Comparison of ENCODE assay signal across 10 cellular contexts in genomic region chr20:31715766-31716165, GRCh38. TPM values are rescaled to one million over a fixed set of nuclear protein-coding genes. Genes with fewer than 3 reads are reported as not detected.
DNase-seq lines count a peak whose midpoint lies in the region; ATAC-seq and TF ChIP-seq lines count a peak whose summit lies in the region.
"Had no signal": no experiment of that assay in that cellular context is flagged by ENCODE, and none has a peak within 500 bp of the region (broad histone marks: within the 10 kb centered on the region; RNA-seq: fewer than 3 reads in every experiment).

No MANE protein-coding gene starts in this region.

- no peak for DNase-seq in activated naive CD4-positive, alpha-beta T cell treated with anti-CD3 and anti-CD28 coated beads for 36 hours
- DNase-seq in activated naive CD4-positive, alpha-beta T cell (lab: John Stamatoyannopoulos, UW) = no peak
- DNase-seq in activated naive CD8-positive, alpha-beta T cell treated with anti-CD3 and anti-CD28 coated beads, Interleukin-2, amount 50 U/mL, for 24 hours = no peak
- DNase-seq in lung (ENCODE audit: low spot score) (no peak), thyroid gland (no peak), AG08395 (ENCODE audit: low spot score) (no peak), 8988T (no peak), left lobe of liver (ENCODE audit: low spot score) (no peak)
- DNase-seq: activated CD8-positive, alpha-beta memory T cell treated with anti-CD3 and anti-CD28 coated beads for 24 hours; dermis blood vessel endothelial cell had no signal

- H3K36me3 ChIP-seq in lung (ENCODE audit: control insufficient read depth in 2 of 2, insufficient read depth in 2 of 2, low read length in 2 of 2) (peaks cover 4 to 22% of the 10 kb centered on the region in 2 donors), thyroid gland (peaks cover 0 to 9% of the 10 kb centered on the region in 2 donors)

- H3K27ac ChIP-seq in lung (ENCODE audit: low read depth in 1 of 2, low read length in 1 of 2) (peak overlapping the region; percentile 17 to 61), thyroid gland (peak overlapping the region; percentile 16 to 99 (median 98))

- intact Hi-C loops in activated naive CD4-positive, alpha-beta T cell treated with anti-CD3 and anti-CD28 coated beads for 36 hours (cut with micrococcal nuclease) = loop anchor here (1.0 kb wide), 1 partner anchor 8 kb away; no protein-coding TSS in a partner anchor
- intact Hi-C loops in thyroid gland (cut with DNase I) = no loop called here

- H3K27me3 Mint-ChIP-seq in activated naive CD4-positive, alpha-beta T cell treated with anti-CD3 and anti-CD28 coated beads for 36 hours (ENCODE audit: low read depth) = no peaks in the 10 kb centered on the region
- no peaks in the 10 kb centered on the region for H3K27me3 Mint-ChIP-seq in activated naive CD8-positive, alpha-beta T cell treated with anti-CD3 and anti-CD28 coated beads, Interleukin-2, amount 50 U/mL, for 24 hours

- peaks cover 71% of the 10 kb centered on the region for H3K4me1 Mint-ChIP-seq in activated naive CD4-positive, alpha-beta T cell treated with anti-CD3 and anti-CD28 coated beads for 36 hours (ENCODE audit: low read depth)
- peaks cover 79% of the 10 kb centered on the region for H3K4me1 Mint-ChIP-seq in activated naive CD8-positive, alpha-beta T cell treated with anti-CD3 and anti-CD28 coated beads, Interleukin-2, amount 50 U/mL, for 24 hours

- no peaks in the 10 kb centered on the region for H3K9me3 ChIP-seq in lung (ENCODE audit: control insufficient read depth in 2 of 2, insufficient read depth in 1 of 2, low read length in 1 of 2)
- H3K9me3 ChIP-seq in thyroid gland = no peaks in the 10 kb centered on the region

- H3K27ac Mint-ChIP-seq in activated naive CD4-positive, alpha-beta T cell treated with anti-CD3 and anti-CD28 coated beads for 36 hours = peak overlapping the region; percentile 99
- peak overlapping the region; percentile 94 for H3K27ac Mint-ChIP-seq in activated naive CD8-positive, alpha-beta T cell treated with anti-CD3 and anti-CD28 coated beads, Interleukin-2, amount 50 U/mL, for 24 hours

- CTCF ChIA-PET in activated naive CD4-positive, alpha-beta T cell treated with anti-CD3 and anti-CD28 coated beads for 36 hours (lab: Charles Lee) = interaction anchor here (0.6 to 12.6 kb wide), 5 partner anchors 39 to 80 kb away, joined by 3 to 339 read pairs (median 4); no protein-coding TSS in a partner anchor

- H3K4me3 Mint-ChIP-seq in activated naive CD4-positive, alpha-beta T cell treated with anti-CD3 and anti-CD28 coated beads for 36 hours = peak overlapping the region; percentile 95
- H3K4me3 Mint-ChIP-seq in activated naive CD8-positive, alpha-beta T cell treated with anti-CD3 and anti-CD28 coated beads, Interleukin-2, amount 50 U/mL, for 24 hours = peak overlapping the region; percentile 99

- H3K36me3 Mint-ChIP-seq in activated naive CD4-positive, alpha-beta T cell treated with anti-CD3 and anti-CD28 coated beads for 36 hours (ENCODE audit: low read depth) = peaks cover 91% of the 10 kb centered on the region
- peaks cover 98% of the 10 kb centered on the region for H3K36me3 Mint-ChIP-seq in activated naive CD8-positive, alpha-beta T cell treated with anti-CD3 and anti-CD28 coated beads, Interleukin-2, amount 50 U/mL, for 24 hours (ENCODE audit: low read depth)

- H3K4me1 ChIP-seq in lung (ENCODE audit: control insufficient read depth in 2 of 2, insufficient read depth in 2 of 2, low read length in 2 of 2) (peaks cover 15 to 42% of the 10 kb centered on the region in 2 donors), thyroid gland (peaks cover 84 to 91% of the 10 kb centered on the region in 2 donors)

- no peak for TF ChIP-seq POLR2A in thyroid gland (IDR thresholded peaks at IDR 0.05)

- no peaks in the 10 kb centered on the region for H3K9me3 Mint-ChIP-seq in activated naive CD4-positive, alpha-beta T cell treated with anti-CD3 and anti-CD28 coated beads for 36 hours
- H3K9me3 Mint-ChIP-seq in activated naive CD8-positive, alpha-beta T cell treated with anti-CD3 and anti-CD28 coated beads, Interleukin-2, amount 50 U/mL, for 24 hours = no peaks in the 10 kb centered on the region

- peak; percentile 9 for ATAC-seq in activated naive CD8-positive, alpha-beta T cell treated with anti-CD3 and anti-CD28 coated beads, Interleukin-2, amount 50 U/mL, for 24 hours
- ATAC-seq in lung (ENCODE audit: insufficient read depth, low FRiP score) = no peak
- no peak for ATAC-seq in left lobe of liver

- H3K4me3 ChIP-seq in lung (no peak overlapping the region), thyroid gland (replicated peaks in 1 of 3) (no peak overlapping the region)

- H3K27me3 ChIP-seq in lung (ENCODE audit: control insufficient read depth, insufficient read depth) (no peaks in the 10 kb centered on the region), thyroid gland (no peaks in the 10 kb centered on the region)

- TF ChIP-seq CTCF in lung (IDR thresholded peaks at IDR 0.05; ENCODE audit: control extremely low read depth, extremely low read depth) (no peak), thyroid gland (IDR thresholded peaks at IDR 0.05) (no peak)

- WGBS in lung, 2 donors = 57 to 60% methylated on average over 3 of the region's 3 CpGs
- 60 to 65% methylated on average over 3 of the region's 3 CpGs for WGBS in thyroid gland, 2 donors

RNA-seq across cellular contexts. Expression of gene BCL2L1, which starts 6.9 kb away (rescaled TPM):
- 10 to 100 TPM; 87.9 to 89.2 TPM for total RNA-seq in activated naive CD4-positive, alpha-beta T cell treated with anti-CD3 and anti-CD28 coated beads for 36 hours
- 100 to 1,000 TPM; 113 to 150 TPM for total RNA-seq in lung
- 100 to 1,000 TPM; 107 to 120 TPM for polyA plus RNA-seq in lung
- 100 to 1,000 TPM; 110 to 154 (median 125) TPM for total RNA-seq in thyroid gland
- total RNA-seq in left lobe of liver = 35.0 TPM

RNA-seq across cellular contexts. Expression of gene TPX2, which starts 23.3 kb away (rescaled TPM):
- total RNA-seq in activated naive CD4-positive, alpha-beta T cell treated with anti-CD3 and anti-CD28 coated beads for 36 hours = 100 to 1,000 TPM; 166 to 175 TPM
- total RNA-seq in lung (1 to 10 TPM; 1.6 to 6.5 TPM), thyroid gland (1 to 10 TPM in 2 of 4 donors, under 1 TPM in 2; 0.39 to 2.0 (median 0.82) TPM), left lobe of liver (2.0 TPM)
- polyA plus RNA-seq in lung = 1 to 10 TPM; 2.0 to 2.1 TPM

Comparison
In these comparisons a context has a peak if more than half of its experiments do, and no peak if none do; other contexts are left out.
1. RNA of gene TPX2, which starts 23.3 kb away (total RNA-seq): 166 to 175 TPM in activated naive CD4-positive, alpha-beta T cell treated with anti-CD3 and anti-CD28 coated beads for 36 hours; 1.6 to 6.5 TPM in lung, 2.0 TPM in left lobe of liver (single experiment) and 0.39 to 2.0 TPM in thyroid gland; every median in the first group is over 10 times any median in the second.